15 cellular contexts compared by ENCODE assay signal in the genomic region with DNA sequence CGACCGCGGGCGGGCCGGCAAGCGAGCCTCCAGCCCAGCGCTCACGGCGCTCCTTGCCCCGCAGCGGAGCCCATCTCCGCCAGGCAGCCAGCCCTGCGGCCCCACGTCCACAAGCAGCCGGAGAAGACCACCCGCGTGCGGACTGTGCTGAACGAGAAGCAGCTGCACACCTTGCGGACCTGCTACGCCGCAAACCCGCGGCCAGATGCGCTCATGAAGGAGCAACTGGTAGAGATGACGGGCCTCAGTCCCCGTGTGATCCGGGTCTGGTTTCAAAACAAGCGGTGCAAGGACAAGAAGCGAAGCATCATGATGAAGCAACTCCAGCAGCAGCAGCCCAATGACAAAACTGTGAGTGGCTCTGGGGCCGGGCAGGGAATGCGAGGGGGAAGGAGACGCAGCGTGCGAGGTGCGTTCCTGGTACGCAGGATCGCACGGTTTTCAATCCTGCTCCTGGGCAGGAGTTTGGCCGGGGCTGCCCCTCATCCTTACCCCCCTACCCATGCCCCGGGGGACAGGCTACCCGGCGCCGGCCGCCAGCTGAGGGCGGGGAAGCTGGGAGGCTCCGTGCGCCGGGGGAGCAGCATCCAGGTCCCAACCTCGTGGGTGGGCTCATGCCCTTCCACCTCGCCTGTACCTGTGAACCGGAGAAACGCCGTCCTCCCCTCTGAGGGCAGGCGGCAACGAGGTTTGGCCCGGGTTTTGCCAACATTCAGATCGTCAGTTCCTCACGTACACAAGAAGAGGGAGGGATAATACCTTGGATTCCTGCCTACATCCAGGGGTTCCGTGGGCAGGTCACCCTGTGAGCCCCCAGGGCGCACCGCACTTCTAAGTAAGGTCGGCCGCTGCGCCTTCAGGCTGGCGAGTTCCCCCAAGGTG. TPM values are rescaled to one million over a fixed set of nuclear protein-coding genes. Genes with fewer than 3 reads are reported as not detected.
A peak's percentile ranks its signal among the peaks of the same experiment; 100 is the strongest.
DNase-seq lines count a peak whose midpoint lies in the region; ATAC-seq, FAIRE-seq and TF ChIP-seq lines count a peak whose summit lies in the region.
"Had no signal": no experiment of that assay in that cellular context is flagged by ENCODE, and none has a peak within 500 bp of the region (broad histone marks: within the 10 kb centered on the region; RNA-seq: fewer than 3 reads in every experiment).

No MANE protein-coding gene starts in this region.

- no peak overlapping the region for H3K9ac ChIP-seq in mammary epithelial cell (ENCODE audit: insufficient read depth, low read length)
- H3K9ac ChIP-seq in HepG2 (ENCODE audit: insufficient read depth, low read depth, low read length): no peak overlapping the region
- no peak overlapping the region for H3K9ac ChIP-seq in subcutaneous abdominal adipose tissue (ENCODE audit: low read length in 5 of 5)

- BruUV-seq in mammary epithelial cell (replicated peaks; lab: Mats Ljungman, UMichigan) (no TSS peak), HepG2 (replicated peaks; lab: Mats Ljungman, UMichigan) (no TSS peak)

- no peak for FAIRE-seq in HepG2 (lab: Jason Lieb, UNC)
- FAIRE-seq: A204.1, G401.6 had no signal

- H2AFZ ChIP-seq in mammary epithelial cell (ENCODE audit: low read depth, low read length) (peak overlapping the region; percentile 62), HepG2 (ENCODE audit: low read length) (no peak overlapping the region)

- H3K27me3 Mint-ChIP-seq in activated T-cell treated with anti-CD3 and anti-CD28 coated beads, Interleukin-2, amount 50 U/mL, for 24 hours: peaks cover 78% of the 10 kb centered on the region

- ATAC-seq in HepG2 (peak; percentile 74), GM19397 (IDR thresholded peaks at IDR 0.05; ENCODE audit: unreplicated experiment) (no peak), HG03521 (IDR thresholded peaks at IDR 0.05; ENCODE audit: unreplicated experiment) (no peak)
- ATAC-seq: activated CD4-positive, CD25-positive, alpha-beta regulatory T cell treated with anti-CD3 and anti-CD28 coated beads, Interleukin-2, amount 50 U/mL, for 24 hours had no signal

- dilution Hi-C loops in mammary epithelial cell (cut with HindIII; ENCODE audit: low sequenced_read_pairs): no loop called here

- H3K27me3 ChIP-seq in mammary epithelial cell (ENCODE audit: insufficient read depth, low read length): peaks cover 75% of the 10 kb centered on the region
- peaks cover 7 to 37% of the 10 kb centered on the region in 2 experiments; a peak in 4 of 5 replicates for H3K27me3 ChIP-seq in HepG2 (ENCODE audit: control insufficient read depth in 1 of 2, insufficient read depth in 2 of 2, low read length in 2 of 2)
- peaks cover 35 to 79% (median 57%) of the 10 kb centered on the region in 5 donors for H3K27me3 ChIP-seq in subcutaneous abdominal adipose tissue (ENCODE audit: control insufficient read depth in 5 of 5, insufficient read depth in 4 of 5, low read length in 5 of 5)

- H3K4me2 ChIP-seq in mammary epithelial cell (ENCODE audit: insufficient read depth, low read depth, low read length) (peak overlapping the region; percentile 70), HepG2 (ENCODE audit: low read depth, low read length) (peak overlapping the region; percentile 61)

- H4K20me1 ChIP-seq in mammary epithelial cell (ENCODE audit: insufficient read depth, low read length) (no peaks in the 10 kb centered on the region), HepG2 (ENCODE audit: insufficient read depth, low read length) (no peaks in the 10 kb centered on the region)

- in situ Hi-C loops in mammary epithelial cell (cut with MboI; ENCODE audit: low sequenced_read_pairs in 2 of 2): no loop called here
- in situ Hi-C loops in HepG2 (cut with HindIII; ENCODE audit: extremely low pct_ligation_motif_present, low pct_unique_long_range_greater_than_20kb): loop anchor here (25.0 kb wide), 2 partner anchors 622 to 1272 kb away; no protein-coding TSS in a partner anchor

- H3K36me3 Mint-ChIP-seq in activated T-cell treated with anti-CD3 and anti-CD28 coated beads, Interleukin-2, amount 50 U/mL, for 24 hours (ENCODE audit: low read depth): no peaks in the 10 kb centered on the region

- WGBS in mammary epithelial cell (ENCODE audit: low coverage, missing lambda C conversion rate): 9% methylated on average over 19 of the region's 66 CpGs
- WGBS in HepG2 (ENCODE audit: low lambda C conversion rate): 7% methylated on average over 17 of the region's 66 CpGs

- POLR2A ChIA-PET in HepG2 (lab: Yijun Ruan, JAX): no interaction called here

- no peak overlapping the region for H3K27ac Mint-ChIP-seq in activated T-cell treated with anti-CD3 and anti-CD28 coated beads, Interleukin-2, amount 50 U/mL, for 24 hours

- DNase-seq in NCI-H1092 treated with DMSO at 0.1 percent for 48 hours (lab: John Stamatoyannopoulos, UW) (peak; percentile 43), NCI-H1092 (lab: John Stamatoyannopoulos, UW) (no peak), mammary epithelial cell (no peak), HepG2 (ENCODE audit: low spot score) (no peak)
- DNase-seq in activated T-cell treated with anti-CD3 and anti-CD28 coated beads, Interleukin-2, amount 50 U/mL, for 24 hours: no peak
- DNase-seq: activated naive CD4-positive, alpha-beta T cell treated with anti-CD3 and anti-CD28 coated beads, Interleukin-2, amount 50 U/mL, for 16 hours; NCI-H1930; RPMI8226; substantia nigra had no signal

- TF ChIP-seq CTCF in mammary epithelial cell (conservative IDR thresholded peaks at IDR 0.05 in 1 of 2, IDR thresholded peaks at IDR 0.05 in 1 of 2; ENCODE audit: extremely low read depth in 1 of 2, insufficient read depth in 1 of 2, low read depth in 1 of 2, low read length in 2 of 2): no peak
- no peak for TF ChIP-seq CTCF in HepG2 (CRISPR knock-in tag; IDR thresholded peaks at IDR 0.05)

- no peak overlapping the region for H3K4me3 Mint-ChIP-seq in activated T-cell treated with anti-CD3 and anti-CD28 coated beads, Interleukin-2, amount 50 U/mL, for 24 hours

- CTCF ChIA-PET in mammary epithelial cell (lab: Charles Lee; ENCODE audit: low non-redundant PET): no interaction called here
- CTCF ChIA-PET in HepG2 (lab: Yijun Ruan, JAX; ENCODE audit: low intra/inter-chr PET ratio, low total read pairs): no interaction called here

- H3K79me2 ChIP-seq in mammary epithelial cell (ENCODE audit: insufficient read depth, low read length) (no peaks in the 10 kb centered on the region), HepG2 (ENCODE audit: insufficient read depth, low read length) (no peaks in the 10 kb centered on the region)

- H3K36me3 ChIP-seq in mammary epithelial cell (ENCODE audit: insufficient read depth, low read length): no peaks in the 10 kb centered on the region
- H3K36me3 ChIP-seq in HepG2 (replicated peaks in 1 of 2; ENCODE audit: control insufficient read depth in 1 of 2, insufficient read depth in 2 of 2, low read length in 2 of 2): no peaks in the 10 kb centered on the region
- no peaks in the 10 kb centered on the region for H3K36me3 ChIP-seq in subcutaneous abdominal adipose tissue (ENCODE audit: control insufficient read depth in 5 of 5, insufficient read depth in 5 of 5, low read length in 5 of 5)

- H3K4me1 ChIP-seq in mammary epithelial cell (ENCODE audit: insufficient read depth, low read length): peaks cover 13% of the 10 kb centered on the region
- no peaks in the 10 kb centered on the region for H3K4me1 ChIP-seq in HepG2 (ENCODE audit: insufficient read depth, low read length)
- peaks cover 0 to 23% (median 20%) of the 10 kb centered on the region in 5 donors for H3K4me1 ChIP-seq in subcutaneous abdominal adipose tissue (ENCODE audit: control insufficient read depth in 5 of 5, insufficient read depth in 5 of 5, low read length in 5 of 5)

- intact Hi-C loops in mammary epithelial cell (cut with micrococcal nuclease): loop anchor here (10.0 kb wide), 1 partner anchor 175 kb away; no protein-coding TSS in a partner anchor
- intact Hi-C loops in HepG2 (cut with micrococcal nuclease; ENCODE audit: unreplicated experiment): no loop called here

- no peak overlapping the region for H3K27ac ChIP-seq in mammary epithelial cell (ENCODE audit: insufficient read depth, low read depth, low read length)
- H3K27ac ChIP-seq in HepG2 (ENCODE audit: extremely low read length, insufficient read depth, low read length): no peak overlapping the region
- H3K27ac ChIP-seq in subcutaneous abdominal adipose tissue (ENCODE audit: low read depth, low read length): no peak overlapping the region

- no peak for TF ChIP-seq RAD21 in HepG2 (CRISPR knock-in tag; IDR thresholded peaks at IDR 0.05)

- no peaks in the 10 kb centered on the region for H3K4me1 Mint-ChIP-seq in activated T-cell treated with anti-CD3 and anti-CD28 coated beads, Interleukin-2, amount 50 U/mL, for 24 hours (ENCODE audit: low read depth)

- no peaks in the 10 kb centered on the region for H3K9me3 ChIP-seq in mammary epithelial cell (replicated peaks; ENCODE audit: insufficient read depth, low read length)
- no peaks in the 10 kb centered on the region for H3K9me3 ChIP-seq in HepG2 (ENCODE audit: low read length)
- H3K9me3 ChIP-seq in subcutaneous abdominal adipose tissue (ENCODE audit: control insufficient read depth in 5 of 5, low read length in 5 of 5): peaks cover 0 to 3% (median 0%) of the 10 kb centered on the region in 5 donors

- H3K4me3 ChIP-seq in mammary epithelial cell (replicated peaks in 1 of 3; ENCODE audit: insufficient read depth in 1 of 3, low read depth in 2 of 3, low read length in 3 of 3) (no peak overlapping the region), HepG2 (replicated peaks in 1 of 3; ENCODE audit: insufficient read depth in 1 of 3, low read depth in 2 of 3, low read length in 3 of 3) (peak overlapping the region in 1 of 3 experiments; percentile 55; a peak in 2 of 6 replicates), subcutaneous abdominal adipose tissue (ENCODE audit: low read depth in 1 of 5, low read length in 5 of 5) (peak overlapping the region in 4 of 5 donors; percentile 36 to 58 (median 42))

- TF ChIP-seq EP300 in HepG2 (IDR thresholded peaks at IDR 0.05; ENCODE audit: low read depth in 2 of 2, low read length in 2 of 2) (no peak), HepG2 (CRISPR knock-in tag; IDR thresholded peaks at IDR 0.05; ENCODE audit: borderline replicate concordance) (no peak)

- no peaks in the 10 kb centered on the region for H3K9me3 Mint-ChIP-seq in activated T-cell treated with anti-CD3 and anti-CD28 coated beads, Interleukin-2, amount 50 U/mL, for 24 hours

- TF ChIP-seq POLR2A in HepG2 (IDR thresholded peaks at IDR 0.05; ENCODE audit: insufficient read depth in 1 of 2, low read depth in 2 of 2, low read length in 2 of 2): no peak

RNA-seq across cellular contexts. Expression of a gene that starts 6.6 kb away (rescaled TPM):
- total RNA-seq in mammary epithelial cell: under 1 TPM in 1 of 2 donors, not detected in 1; 0.28 TPM
- not detected for polyA plus RNA-seq in mammary epithelial cell
- polyA minus RNA-seq in mammary epithelial cell: not detected
- not detected in 2 replicates for total RNA-seq in HepG2 (2016; rRNA removed; fragmentation: Illumina TruSeq; extraction: Trizol)
- total RNA-seq in HepG2 (2016; cell fraction: cytosol; rRNA removed; fragmentation: Illumina TruSeq; extraction: Trizol; ENCODE audit: low read depth): not detected in 2 replicates
- not detected in 2 replicates for total RNA-seq in HepG2 (2016; cell fraction: insoluble cytoplasmic fraction; rRNA removed; fragmentation: Illumina TruSeq; extraction: Trizol)
- not detected in 2 replicates for total RNA-seq in HepG2 (2016; cell fraction: membrane; rRNA removed; fragmentation: Illumina TruSeq; extraction: Trizol)
- not detected in 2 replicates for total RNA-seq in HepG2 (2016; cell fraction: nucleus; rRNA removed; fragmentation: Illumina TruSeq; extraction: Trizol)
- polyA plus RNA-seq in HepG2 (2011; rRNA removed): not detected in 2 replicates
- not detected in 2 replicates for polyA plus RNA-seq in HepG2 (2011; cell fraction: cytosol; rRNA removed)
- not detected in 2 replicates for polyA plus RNA-seq in HepG2 (2011; cell fraction: nucleus; rRNA removed)
- not detected in 2 replicates for polyA plus RNA-seq in HepG2 (2012)
- polyA plus RNA-seq in HepG2 (2016; cell fraction: cytosol; fragmentation: Illumina TruSeq; extraction: Trizol; ENCODE audit: low read depth): not detected in 2 replicates
- polyA plus RNA-seq in HepG2 (2016; cell fraction: insoluble cytoplasmic fraction; fragmentation: Illumina TruSeq; extraction: Trizol; ENCODE audit: low read depth): not detected in 2 replicates
- polyA plus RNA-seq in HepG2 (2016; cell fraction: membrane; fragmentation: Illumina TruSeq; extraction: Trizol; ENCODE audit: low read depth): not detected in 2 replicates
- not detected in 2 replicates for polyA plus RNA-seq in HepG2 (2016; cell fraction: nucleus; fragmentation: Illumina TruSeq; extraction: Trizol; ENCODE audit: insufficient read depth, low read depth)
- 0.12 TPM in 1 of 2 replicates, not detected in the other for polyA minus RNA-seq in HepG2 (2011; rRNA and poly(A)+ RNA removed; ENCODE audit: low replicate concordance)
- polyA minus RNA-seq in HepG2 (2011; cell fraction: cytosol; rRNA and poly(A)+ RNA removed): not detected in 2 replicates
- not detected in 2 replicates for polyA minus RNA-seq in HepG2 (2011; cell fraction: nucleus; rRNA and poly(A)+ RNA removed)

Comparison
In these comparisons a context has a peak if more than half of its experiments do, and no peak if none do; other contexts are left out.
1. H3K4me3 ChIP-seq: peak in subcutaneous abdominal adipose tissue (4 of 5); none in mammary epithelial cell (0 of 3).